22 cellular contexts compared by ENCODE assay signal in the genomic region with DNA sequence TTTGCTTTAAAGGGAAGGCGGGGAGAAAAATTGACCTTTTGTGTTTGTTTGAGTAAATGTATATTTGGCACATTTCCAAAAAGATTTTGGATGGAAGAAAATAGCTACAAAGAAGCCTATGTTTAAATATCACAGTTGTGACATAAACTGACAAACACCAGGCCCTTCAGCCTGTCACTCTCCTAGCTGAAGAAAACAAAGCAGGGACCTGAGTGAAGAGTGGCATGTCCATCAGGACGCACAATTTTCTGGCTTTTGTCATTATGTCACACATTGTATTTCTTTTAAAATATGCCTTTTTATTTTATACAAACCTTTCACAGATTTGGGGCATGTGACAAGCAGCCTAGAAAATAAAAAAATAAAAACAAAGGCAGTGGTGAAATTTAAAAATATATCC.
"Had no signal": no experiment of that assay in that cellular context is flagged by ENCODE, and none has a peak within 500 bp of the region (broad histone marks: within the 10 kb centered on the region; RNA-seq: fewer than 3 reads in every experiment).

No MANE protein-coding gene starts in this region.

- H3K4me3 ChIP-seq: hepatocyte, lung, spleen, tibial artery, upper lobe of right lung, vagina had no signal

- H3K36me3 ChIP-seq: neutrophil, spleen, tibial artery, upper lobe of right lung, vagina had no signal

- H3K9me3 ChIP-seq: neutrophil, spleen, tibial artery, upper lobe of right lung, vagina had no signal

- H3K27me3 ChIP-seq: hepatocyte, spleen, tibial artery, upper lobe of right lung, vagina had no signal

- H3K4me3 Mint-ChIP-seq: naive B cell; nephron; stimulated activated memory B cell treated with anti-CD40 and anti-IgM and Interleukin-4, amounts not matched to agents 10 μg/mL and 1 μg/mL and 100 μg/mL, for 72 hours; stimulated activated naive CD8-positive, alpha-beta T cell treated with anti-CD3 and anti-CD28 coated beads, Interleukin-15, Interleukin-2, amounts not matched to agents 100 ng/mL and 50 ng/mL, for 24 hours had no signal

- ATAC-seq: left colon; left ventricle myocardium superior; sciatic nerve; stimulated activated memory B cell treated with anti-CD40 and anti-IgM and Interleukin-4, amounts not matched to agents 10 μg/mL and 1 μg/mL and 100 μg/mL, for 72 hours; upper lobe of right lung had no signal

- H3K27ac ChIP-seq: hepatocyte, neutrophil, spleen, tibial artery, upper lobe of right lung, vagina had no signal

- H3K9me3 Mint-ChIP-seq: naive B cell; nephron; stimulated activated memory B cell treated with anti-CD40 and anti-IgM and Interleukin-4, amounts not matched to agents 10 μg/mL and 1 μg/mL and 100 μg/mL, for 72 hours; stimulated activated naive CD8-positive, alpha-beta T cell treated with anti-CD3 and anti-CD28 coated beads, Interleukin-15, Interleukin-2, amounts not matched to agents 100 ng/mL and 50 ng/mL, for 24 hours had no signal

- H3K36me3 Mint-ChIP-seq: naive B cell; stimulated activated memory B cell treated with anti-CD40 and anti-IgM and Interleukin-4, amounts not matched to agents 10 μg/mL and 1 μg/mL and 100 μg/mL, for 72 hours had no signal

- H3K27ac Mint-ChIP-seq: naive B cell; nephron; stimulated activated memory B cell treated with anti-CD40 and anti-IgM and Interleukin-4, amounts not matched to agents 10 μg/mL and 1 μg/mL and 100 μg/mL, for 72 hours; stimulated activated naive CD8-positive, alpha-beta T cell treated with anti-CD3 and anti-CD28 coated beads, Interleukin-15, Interleukin-2, amounts not matched to agents 100 ng/mL and 50 ng/mL, for 24 hours had no signal

- H3K4me1 Mint-ChIP-seq: naive B cell; stimulated activated memory B cell treated with anti-CD40 and anti-IgM and Interleukin-4, amounts not matched to agents 10 μg/mL and 1 μg/mL and 100 μg/mL, for 72 hours had no signal

- H3K4me1 ChIP-seq: vagina had no signal

- DNase-seq: dermis blood vessel endothelial cell; foreskin melanocyte; head of caudate nucleus; kidney; left colon; left ventricle myocardium superior; mesenchymal stem cell; naive B cell; spleen; stimulated activated CD4-positive, alpha-beta T cell treated with anti-CD3 and anti-CD28 coated beads, Interleukin-15, amount 100 ng/mL, for 24 hours; stimulated activated CD4-positive, alpha-beta T cell treated with anti-CD3 and anti-CD28 coated beads, Interleukin-1b, Interleukin-23, amount 100 ng/mL, for 48 hours; stimulated activated CD4-positive, alpha-beta T cell treated with anti-CD3 and anti-CD28 coated beads, Interleukin-4, amount 100 ng/mL, for 24 hours; tibial artery; upper lobe of right lung had no signal
